8 cellular contexts compared by ENCODE assay signal in the genomic region with DNA sequence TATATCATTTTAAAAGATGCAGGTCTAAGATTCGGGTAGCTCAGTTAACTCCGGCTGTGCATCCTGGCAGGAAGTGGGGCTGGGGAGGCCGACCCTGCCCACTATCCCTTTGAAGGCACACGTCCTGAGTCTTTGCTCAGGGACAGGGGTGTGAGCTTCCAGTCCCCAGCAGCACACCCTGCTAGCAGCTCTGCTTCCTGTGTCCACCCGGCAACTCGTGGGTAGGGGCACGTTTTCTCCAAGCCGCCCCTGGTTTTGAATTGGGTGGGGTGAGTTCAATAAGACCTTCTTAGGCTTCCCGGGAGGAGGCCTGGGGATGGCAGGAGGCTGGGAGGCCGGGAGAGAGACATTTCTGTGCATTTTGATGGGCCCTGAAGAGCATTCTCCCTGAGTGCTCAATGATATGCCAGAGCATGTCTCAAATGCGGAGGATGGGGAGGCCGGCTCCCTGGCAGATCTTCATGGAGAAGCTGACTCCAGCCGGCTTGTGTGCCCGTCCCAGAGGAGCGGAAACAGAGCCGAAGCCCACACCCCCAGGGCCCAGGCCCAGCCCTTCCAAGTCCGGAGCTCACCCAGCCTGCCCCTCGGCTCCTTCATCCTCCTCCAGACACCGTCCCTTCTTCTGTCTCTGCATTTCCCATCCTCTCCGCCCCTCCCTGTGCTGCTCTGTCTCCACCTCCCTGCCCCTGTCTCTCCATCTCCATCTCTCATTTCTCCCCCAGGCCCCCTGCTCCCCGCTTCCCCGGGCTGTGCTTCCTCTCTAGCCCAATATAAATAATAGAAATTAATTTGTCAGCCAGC. TPM values are rescaled to one million over a fixed set of nuclear protein-coding genes. Genes with fewer than 3 reads are reported as not detected.
DNase-seq lines count a peak whose midpoint lies in the region; ATAC-seq and TF ChIP-seq lines count a peak whose summit lies in the region.

No MANE protein-coding gene starts in this region.

- no peaks in the 10 kb centered on the region for H3K27me3 ChIP-seq in brain microvascular endothelial cell (replicated peaks)

- in situ Hi-C loops in brain microvascular endothelial cell (cut with HindIII; ENCODE audit: low pct_ligation_motif_present, low sequenced_read_pairs): no loop called here

- H3K4me3 ChIP-seq in brain microvascular endothelial cell (ENCODE audit: low read depth, low read length) (peak overlapping the region; percentile 52), skin epidermis (peak overlapping the region; percentile 21 to 43 (median 30))

- no peak for TF ChIP-seq CTCF in brain microvascular endothelial cell (IDR thresholded peaks at IDR 0.05; ENCODE audit: low read depth, low read length, missing control alignments)

- H3K27ac ChIP-seq in brain microvascular endothelial cell (no peak overlapping the region), skin epidermis (peak overlapping the region in 15 of 21 experiments; percentile 0 to 67 (median 38))

- no peaks in the 10 kb centered on the region for H3K36me3 ChIP-seq in brain microvascular endothelial cell (replicated peaks)

- intact Hi-C loops in posterior vena cava (cut with DNase I): no loop called here

- ATAC-seq in HG03442 (IDR thresholded peaks at IDR 0.05; ENCODE audit: unreplicated experiment): no peak

- DNase-seq in D341Med (ENCODE audit: low spot score) (peak; percentile 27), NCI-H1417 treated with DMSO at 0.1 percent for 48 hours (lab: John Stamatoyannopoulos, UW) (peak; percentile 34), brain microvascular endothelial cell (no peak), iPS-NIHi7 (ENCODE audit: extremely low spot score) (peak; percentile 68), NK-92 (lab: John Stamatoyannopoulos, UW; ENCODE audit: unreplicated experiment) (no peak), posterior vena cava (ENCODE audit: low spot score) (no peak)

RNA-seq across cellular contexts. Expression of a gene that starts 36.3 kb away (rescaled TPM):
- 10 to 100 TPM; 53.8 to 69.3 TPM for total RNA-seq in posterior vena cava

Comparison
In these comparisons a context has a peak if more than half of its experiments do, and no peak if none do; other contexts are left out.
1. DNase-seq: peak in D341Med (single experiment), NCI-H1417 treated with DMSO at 0.1 percent for 48 hours (single experiment) and iPS-NIHi7 (single experiment); none in brain microvascular endothelial cell (single experiment), NK-92 (single experiment) and posterior vena cava (single experiment).